ENCODE assay signal across 35 cellular contexts in genomic region chr9:22808876-22809275, GRCh38.
DNase-seq lines count a peak whose midpoint lies in the region; FAIRE-seq and TF ChIP-seq lines count a peak whose summit lies in the region.
"Had no signal": no experiment of that assay in that cellular context is flagged by ENCODE, and none has a peak within 500 bp of the region (broad histone marks: within the 10 kb centered on the region; RNA-seq: fewer than 3 reads in every experiment).

No MANE protein-coding gene starts in this region.

- H3K27me3 ChIP-seq in mammary epithelial cell (ENCODE audit: insufficient read depth, low read length) (no peaks in the 10 kb centered on the region), bronchial epithelial cell (ENCODE audit: control insufficient read depth, insufficient read depth, low read length) (no peaks in the 10 kb centered on the region)
- H3K27me3 ChIP-seq: BE2C; BLaER1; BLaER1 treated with 17β-estradiol and CSF1 and Interleukin-3, amounts not matched to agents 10 nM and 100 nM had no signal

- H4K20me1 ChIP-seq in mammary epithelial cell (ENCODE audit: insufficient read depth, low read length): no peaks in the 10 kb centered on the region
- H4K20me1 ChIP-seq: BLaER1; BLaER1 treated with 17β-estradiol and CSF1 and Interleukin-3, amounts not matched to agents 10 nM and 100 nM had no signal

- in situ Hi-C loops in mammary epithelial cell (cut with MboI; ENCODE audit: low sequenced_read_pairs in 2 of 2): no loop called here

- no peaks in the 10 kb centered on the region for H3K9me3 ChIP-seq in mammary epithelial cell (replicated peaks; ENCODE audit: insufficient read depth, low read length)
- H3K9me3 ChIP-seq: A549, BE2C, Caco-2 had no signal

- H3K36me3 Mint-ChIP-seq in MCF 10A (ENCODE audit: insufficient read depth, unreplicated experiment): no peaks in the 10 kb centered on the region
- H3K36me3 Mint-ChIP-seq: CD14-positive monocyte; CD4-positive, alpha-beta memory T cell; CD4-positive, CD25-positive, alpha-beta regulatory T cell; CD8-positive, alpha-beta memory T cell; CD8-positive, alpha-beta T cell had no signal

- CTCF ChIA-PET in mammary epithelial cell (lab: Charles Lee; ENCODE audit: low non-redundant PET) (no interaction called here), MCF 10A (lab: Yijun Ruan, JAX) (no interaction called here)

- no peaks in the 10 kb centered on the region for H3K36me3 ChIP-seq in mammary epithelial cell (ENCODE audit: insufficient read depth, low read length)
- H3K36me3 ChIP-seq in bronchial epithelial cell (ENCODE audit: control insufficient read depth, insufficient read depth, low read length): no peaks in the 10 kb centered on the region
- H3K36me3 ChIP-seq: BE2C; BLaER1; BLaER1 treated with 17β-estradiol and CSF1 and Interleukin-3, amounts not matched to agents 10 nM and 100 nM had no signal

- H3K4me3 ChIP-seq in mammary epithelial cell (replicated peaks in 1 of 3; ENCODE audit: insufficient read depth in 1 of 3, low read depth in 2 of 3, low read length in 3 of 3) (no peak overlapping the region), bronchial epithelial cell (ENCODE audit: low read depth, low read length) (no peak overlapping the region), epithelial cell of esophagus (ENCODE audit: low read length) (no peak overlapping the region)
- H3K4me3 ChIP-seq: A549; BLaER1; BLaER1 treated with 17β-estradiol and CSF1 and Interleukin-3, amounts not matched to agents 10 nM and 100 nM had no signal

- H3K27ac ChIP-seq in mammary epithelial cell (ENCODE audit: insufficient read depth, low read depth, low read length): no peak overlapping the region
- H3K27ac ChIP-seq: 22Rv1; A549; BLaER1; BLaER1 treated with 17β-estradiol and CSF1 and Interleukin-3, amounts not matched to agents 10 nM and 100 nM; C4-2B had no signal

- intact Hi-C loops in mammary epithelial cell (cut with micrococcal nuclease) (no loop called here), MCF 10A (cut with micrococcal nuclease) (no loop called here)

- 14% methylated on average over 1 of the region's 1 CpG for WGBS in mammary epithelial cell (ENCODE audit: low coverage, missing lambda C conversion rate)

- H3K4me2 ChIP-seq in mammary epithelial cell (ENCODE audit: insufficient read depth, low read depth, low read length): no peak overlapping the region
- H3K4me2 ChIP-seq: A549; BLaER1; BLaER1 treated with 17β-estradiol and CSF1 and Interleukin-3, amounts not matched to agents 10 nM and 100 nM had no signal

- dilution Hi-C loops in mammary epithelial cell (cut with HindIII; ENCODE audit: low sequenced_read_pairs): no loop called here

- peak; percentile 10 for DNase-seq in mammary epithelial cell
- DNase-seq in MCF 10A (ENCODE audit: unreplicated experiment): no peak
- DNase-seq in bronchial epithelial cell (ENCODE audit: low read depth): peak; percentile 58
- DNase-seq in epithelial cell of esophagus (ENCODE audit: low read depth): peak; percentile 63
- no peak for DNase-seq in NK-92 treated with Interleukin-12 subunit alpha and Interleukin-12 subunit beta, amount 100 ng/mL, for 24 hours (lab: John Stamatoyannopoulos, UW)
- no peak for DNase-seq in NCI-H524 treated with DMSO at 0.1 percent for 48 hours (lab: John Stamatoyannopoulos, UW)
- DNase-seq: 8988T; ACHN; AML-193; BE2C; C1 segment of cervical spinal cord; Caco-2; Calu3; CD4-positive, alpha-beta memory T cell; CD4-positive, alpha-beta T cell; CD4-positive, CD25-positive, alpha-beta regulatory T cell; CD8-positive, alpha-beta memory T cell; CD8-positive, alpha-beta T cell; COR-L47; DMS 273 treated with DMSO at 0.1 percent for 48 hours; DMS153; DMS53; DMS79; DMS79 treated with DMSO at 0.1 percent for 48 hours; DND-41; EL had no signal

- no peaks in the 10 kb centered on the region for H3K4me1 Mint-ChIP-seq in MCF 10A (ENCODE audit: insufficient read depth, unreplicated experiment)
- H3K4me1 Mint-ChIP-seq: B cell; CD14-positive monocyte; CD4-positive, alpha-beta memory T cell; CD4-positive, CD25-positive, alpha-beta regulatory T cell; CD8-positive, alpha-beta memory T cell had no signal

- no peaks in the 10 kb centered on the region for H3K9me3 Mint-ChIP-seq in MCF 10A (ENCODE audit: unreplicated experiment)

- no peaks in the 10 kb centered on the region for H3K4me1 ChIP-seq in mammary epithelial cell (ENCODE audit: insufficient read depth, low read length)
- H3K4me1 ChIP-seq: A549, BE2C, BLaER1, Caco-2 had no signal

- H3K79me2 ChIP-seq in mammary epithelial cell (ENCODE audit: insufficient read depth, low read length): no peaks in the 10 kb centered on the region

- TF ChIP-seq CTCF in mammary epithelial cell (conservative IDR thresholded peaks at IDR 0.05 in 1 of 2, IDR thresholded peaks at IDR 0.05 in 1 of 2; ENCODE audit: extremely low read depth in 1 of 2, insufficient read depth in 1 of 2, low read depth in 1 of 2, low read length in 2 of 2) (no peak), MCF 10A (IDR thresholded peaks at IDR 0.05; ENCODE audit: unreplicated experiment) (no peak), bronchial epithelial cell (IDR thresholded peaks at IDR 0.05; ENCODE audit: insufficient read depth, low read length, severe bottlenecking) (no peak), epithelial cell of esophagus (IDR thresholded peaks at IDR 0.05; ENCODE audit: insufficient read depth, low read depth, low read length, missing control alignments) (no peak)

- H3K27ac Mint-ChIP-seq in MCF 10A (ENCODE audit: low read depth, unreplicated experiment): no peak overlapping the region
- H3K27ac Mint-ChIP-seq: B cell; CD14-positive monocyte; CD4-positive, alpha-beta memory T cell; CD4-positive, alpha-beta T cell; CD4-positive, CD25-positive, alpha-beta regulatory T cell; CD8-positive, alpha-beta memory T cell; CD8-positive, alpha-beta T cell had no signal

- BruUV-seq in mammary epithelial cell (replicated peaks; lab: Mats Ljungman, UMichigan) (no TSS peak), MCF 10A (replicated peaks; lab: Mats Ljungman, UMichigan) (no TSS peak)

- H3K9ac ChIP-seq in mammary epithelial cell (ENCODE audit: insufficient read depth, low read length): no peak overlapping the region
- H3K9ac ChIP-seq: BLaER1; BLaER1 treated with 17β-estradiol and CSF1 and Interleukin-3, amounts not matched to agents 10 nM and 100 nM had no signal

- no peak for FAIRE-seq in bronchial epithelial cell (lab: Jason Lieb, UNC)
- FAIRE-seq: A204.1, A549, D721Med had no signal

- H3K4me3 Mint-ChIP-seq in MCF 10A (ENCODE audit: unreplicated experiment): no peak overlapping the region
- H3K4me3 Mint-ChIP-seq: B cell; CD14-positive monocyte; CD4-positive, alpha-beta memory T cell; CD4-positive, alpha-beta T cell; CD4-positive, CD25-positive, alpha-beta regulatory T cell; CD8-positive, alpha-beta memory T cell; CD8-positive, alpha-beta T cell had no signal

- POLR2A ChIA-PET in MCF 10A (lab: Yijun Ruan, JAX): no interaction called here

- no peak overlapping the region for H2AFZ ChIP-seq in mammary epithelial cell (ENCODE audit: low read depth, low read length)

- no peaks in the 10 kb centered on the region for H3K27me3 Mint-ChIP-seq in MCF 10A (ENCODE audit: insufficient read depth, unreplicated experiment)
- H3K27me3 Mint-ChIP-seq: B cell; CD4-positive, alpha-beta memory T cell; CD4-positive, alpha-beta T cell; CD4-positive, CD25-positive, alpha-beta regulatory T cell; CD8-positive, alpha-beta memory T cell had no signal

Comparison
In these comparisons a context has a peak if more than half of its experiments do, and no peak if none do; other contexts are left out.
1. DNase-seq: peak in mammary epithelial cell (single experiment), bronchial epithelial cell (single experiment) and epithelial cell of esophagus (single experiment); none in MCF 10A (single experiment), NK-92 treated with Interleukin-12 subunit alpha and Interleukin-12 subunit beta, amount 100 ng/mL, for 24 hours (single experiment) and NCI-H524 treated with DMSO at 0.1 percent for 48 hours (single experiment).